In genomic region chr5:58456486-58456885, GRCh38 we compare ENCODE assay signal across 14 cellular contexts. TPM values are rescaled to one million over a fixed set of nuclear protein-coding genes. Genes with fewer than 3 reads are reported as not detected.
DNase-seq lines count a peak whose midpoint lies in the region; ATAC-seq, FAIRE-seq and TF ChIP-seq lines count a peak whose summit lies in the region.
"Had no signal": no experiment of that assay in that cellular context is flagged by ENCODE, and none has a peak within 500 bp of the region (broad histone marks: within the 10 kb centered on the region; RNA-seq: fewer than 3 reads in every experiment).

No MANE protein-coding gene starts in this region.

- H2AFZ ChIP-seq in keratinocyte (ENCODE audit: control insufficient read depth, low read length) = no peak overlapping the region

- no peak overlapping the region for H3K27ac ChIP-seq in HUES64 (ENCODE audit: low read depth, low read length)
- peak overlapping the region; percentile 75 to 99 for H3K27ac ChIP-seq in breast epithelium
- H3K27ac ChIP-seq in keratinocyte (ENCODE audit: control insufficient read depth, insufficient read depth, low read length) = peak overlapping the region; percentile 91
- peak overlapping the region in 4 of 21 experiments; percentile 18 to 98 (median 62) for H3K27ac ChIP-seq in skin epidermis
- H3K27ac ChIP-seq: sigmoid colon had no signal

- WGBS in HUES64 = no CpG with 5 or more reads among the region's 1 CpG

- DNase-seq in breast epithelium (ENCODE audit: low spot score in 2 of 2) (no peak), keratinocyte (ENCODE audit: low read depth, low spot score) (peak; percentile 54), GOT3 (lab: John Stamatoyannopoulos, UW) (no peak), amniotic stem cell (lab: John Stamatoyannopoulos, UW) (no peak), inferior parietal cortex (ENCODE audit: extremely low spot score) (no peak)
- DNase-seq: activated T-cell treated with anti-CD3 and anti-CD28 coated beads, Interleukin-2, amount 50 U/mL, for 72 hours; CD4-positive, alpha-beta memory T cell; central memory CD4-positive, alpha-beta T cell; gastrocnemius medialis; NCI-H1417; sigmoid colon had no signal

- H3K36me3 ChIP-seq in HUES64 (ENCODE audit: insufficient read depth, low read length) (peaks cover 60% of the 10 kb centered on the region), breast epithelium (peaks cover 9% of the 10 kb centered on the region), keratinocyte (ENCODE audit: control insufficient read depth in 2 of 2, extremely low read depth in 1 of 2, insufficient read depth in 2 of 2, low read length in 2 of 2) (peaks cover 22 to 39% of the 10 kb centered on the region in 2 experiments)

- no peak for FAIRE-seq in keratinocyte (lab: Jason Lieb, UNC)

- no peak for TF ChIP-seq POLR2A in breast epithelium (IDR thresholded peaks at IDR 0.05)

- H3K9me3 ChIP-seq in HUES64 (ENCODE audit: insufficient read depth, low read depth, low read length) = no peaks in the 10 kb centered on the region
- no peaks in the 10 kb centered on the region for H3K9me3 ChIP-seq in breast epithelium
- no peaks in the 10 kb centered on the region for H3K9me3 ChIP-seq in keratinocyte (ENCODE audit: control insufficient read depth, low read depth, low read length)
- H3K9me3 ChIP-seq: gastrocnemius medialis, sigmoid colon had no signal

- dilution Hi-C loops in keratinocyte (cut with MboI; ENCODE audit: extremely low pct_ligation_motif_present, low sequenced_read_pairs) = no loop called here

- TF ChIP-seq CTCF in breast epithelium (IDR thresholded peaks at IDR 0.05) = no peak
- TF ChIP-seq CTCF in keratinocyte (optimal IDR thresholded peaks at IDR 0.05 in 1 of 3, IDR thresholded peaks at IDR 0.05 in 1 of 3, conservative IDR thresholded peaks at IDR 0.05 in 1 of 3; ENCODE audit: extremely low read depth in 1 of 3, insufficient read depth in 2 of 3, low read length in 3 of 3) = no peak

- H3K4me1 ChIP-seq in HUES64 (ENCODE audit: insufficient read depth, low read length) = peaks cover 13% of the 10 kb centered on the region; the same call in 1 of the 2 replicates
- H3K4me1 ChIP-seq in breast epithelium = peaks cover 4 to 8% of the 10 kb centered on the region in 2 donors
- peaks cover 50% of the 10 kb centered on the region for H3K4me1 ChIP-seq in keratinocyte (ENCODE audit: control insufficient read depth, extremely low read depth, insufficient read depth, low read length)
- H3K4me1 ChIP-seq: gastrocnemius medialis had no signal

- peaks cover 3% of the 10 kb centered on the region for H3K9me1 ChIP-seq in keratinocyte (ENCODE audit: control insufficient read depth, extremely low read depth, insufficient read depth, low read length)

- ATAC-seq in GM19452 (IDR thresholded peaks at IDR 0.05; ENCODE audit: unreplicated experiment) = no peak
- ATAC-seq: activated T-cell treated with anti-CD3 and anti-CD28 coated beads, Interleukin-2, amount 50 U/mL, for 72 hours; gastrocnemius medialis had no signal

- H3K4me3 ChIP-seq in HUES64 (ENCODE audit: low read length) (peak overlapping the region; percentile 83; the same call in 1 of the 2 replicates), breast epithelium (peak overlapping the region; percentile 83 to 93 (median 90)), keratinocyte (ENCODE audit: control insufficient read depth in 2 of 3, extremely low read depth in 1 of 3, insufficient read depth in 2 of 3, low read depth in 1 of 3, low read length in 3 of 3) (peak overlapping the region; percentile 70 to 100 (median 100)), skin epidermis (peak overlapping the region; percentile 57 to 98 (median 76))

- peaks cover 44% of the 10 kb centered on the region for H4K20me1 ChIP-seq in keratinocyte (ENCODE audit: control insufficient read depth, extremely low read depth, insufficient read depth, low read length)

- peaks cover 19% of the 10 kb centered on the region for H3K27me3 ChIP-seq in HUES64 (ENCODE audit: insufficient read depth, low read length)
- H3K27me3 ChIP-seq in breast epithelium = no peaks in the 10 kb centered on the region
- no peaks in the 10 kb centered on the region for H3K27me3 ChIP-seq in keratinocyte (ENCODE audit: control insufficient read depth, extremely low read depth, insufficient read depth, low read length)
- H3K27me3 ChIP-seq: gastrocnemius medialis, sigmoid colon had no signal

- H3K9ac ChIP-seq in HUES64 (ENCODE audit: low read depth, low read length) (no peak overlapping the region), keratinocyte (ENCODE audit: control insufficient read depth, extremely low read depth, insufficient read depth, low read length) (peak overlapping the region; percentile 95)

- peak overlapping the region; percentile 91 for H3K4me2 ChIP-seq in keratinocyte (ENCODE audit: control insufficient read depth, extremely low read depth, insufficient read depth, low read depth, low read length)

- peaks cover 55% of the 10 kb centered on the region for H3K79me2 ChIP-seq in keratinocyte (ENCODE audit: control insufficient read depth, insufficient read depth, low read length)

- intact Hi-C loops in breast epithelium (cut with DNase I; ENCODE audit: low total_unique reads) = no loop called here

RNA-seq across cellular contexts. Expression of gene PLK2, which starts 3.4 kb away (rescaled TPM):
- 16.0 TPM for polyA plus RNA-seq in HUES64 (2013, experiment 1 of 2)
- 9.5 TPM for polyA plus RNA-seq in HUES64 (2013, experiment 2 of 2)
- 100 to 1,000 TPM in 2 of 3 donors, 10 to 100 TPM in 1; 29.0 to 384 (median 177) TPM for total RNA-seq in breast epithelium
- 178 to 295 TPM (median 294 TPM) in 3 replicates for polyA plus RNA-seq in keratinocyte
- 348 TPM for polyA plus RNA-seq in keratinocyte (2011; ENCODE audit: low read depth)
- polyA plus RNA-seq in keratinocyte (2011; cell fraction: cytosol; rRNA removed) = 127 and 157 TPM in 2 replicates
- polyA plus RNA-seq in keratinocyte (2011; cell fraction: nucleus; rRNA removed) = 454 and 553 TPM in 2 replicates
- polyA plus RNA-seq in keratinocyte (2012; ENCODE audit: low replicate concordance) = 179 and 228 TPM in 2 replicates
- polyA minus RNA-seq in keratinocyte = 214 to 563 TPM (median 490 TPM) in 3 replicates
- polyA minus RNA-seq in keratinocyte (2011; cell fraction: cytosol; rRNA and poly(A)+ RNA removed) = 680 TPM
- 876 and 1,175 TPM in 2 replicates for polyA minus RNA-seq in keratinocyte (2011; cell fraction: nucleus; rRNA and poly(A)+ RNA removed)

RNA-seq across cellular contexts. Expression of gene GAPT, which starts 34.7 kb away (rescaled TPM):
- not detected for polyA plus RNA-seq in HUES64 (2013, experiment 1 of 2)
- polyA plus RNA-seq in HUES64 (2013, experiment 2 of 2) = not detected
- 1 to 10 TPM; 1.2 to 3.8 (median 1.3) TPM for total RNA-seq in breast epithelium
- not detected in 3 replicates for polyA plus RNA-seq in keratinocyte
- not detected for polyA plus RNA-seq in keratinocyte (2011; ENCODE audit: low read depth)
- polyA plus RNA-seq in keratinocyte (2011; cell fraction: cytosol; rRNA removed) = not detected in 2 replicates
- polyA plus RNA-seq in keratinocyte (2011; cell fraction: nucleus; rRNA removed) = not detected in 2 replicates
- polyA plus RNA-seq in keratinocyte (2012; ENCODE audit: low replicate concordance) = not detected in 2 replicates
- polyA minus RNA-seq in keratinocyte = not detected in 3 replicates
- not detected for polyA minus RNA-seq in keratinocyte (2011; cell fraction: cytosol; rRNA and poly(A)+ RNA removed)
- polyA minus RNA-seq in keratinocyte (2011; cell fraction: nucleus; rRNA and poly(A)+ RNA removed) = not detected in 2 replicates
- total RNA-seq: activated T-cell treated with anti-CD3 and anti-CD28 coated beads, Interleukin-2, amount 50 U/mL, for 72 hours; CD4-positive, alpha-beta memory T cell had no signal
